8 cellular contexts compared by ENCODE assay signal in genomic region chr9:6757132-6757987, GRCh38. TPM values are rescaled to one million over a fixed set of nuclear protein-coding genes. Genes with fewer than 3 reads are reported as not detected.
DNase-seq lines count a peak whose midpoint lies in the region; ATAC-seq and TF ChIP-seq lines count a peak whose summit lies in the region.

TSS of gene KDM4C (plus strand) at chr9:6757973. CDS start at chr9:6792989, 35,016 bp downstream.

- no peak for TF ChIP-seq CTCF in OCI-LY1 (IDR thresholded peaks at IDR 0.05; ENCODE audit: low read length)

- H3K9ac ChIP-seq in HUES6 (ENCODE audit: low read length) = peak within 1 kb of the TSS; percentile 92
- H3K9ac ChIP-seq in OCI-LY1 (ENCODE audit: low read length) = peak within 1 kb of the TSS; percentile 75

- no peaks in the 10 kb centered on the region for H3F3A ChIP-seq in OCI-LY1 (ENCODE audit: insufficient read depth, low read length)

- no peaks in the 10 kb centered on the region for H3K9me2 ChIP-seq in OCI-LY1 (ENCODE audit: low read depth, low read length)

- DNase-seq in D341Med (ENCODE audit: low spot score) (peak; percentile 80), activated T-cell treated with anti-CD3 and anti-CD28 coated beads for 4 hours (peak; percentile 90), epidermal melanocyte (ENCODE audit: insufficient read length, low spot score) (peak; percentile 94)
- DNase-seq in stimulated activated CD8-positive, alpha-beta memory T cell treated with anti-CD3 and anti-CD28 coated beads, Interleukin-2, amount 100 ng/mL, for 48 hours (ENCODE audit: low read depth in 2 of 2) = peak; percentile 88 to 91

- peaks cover 33% of the 10 kb centered on the region for H3K79me2 ChIP-seq in OCI-LY1 (ENCODE audit: insufficient read depth, low read length)

- peak within 1 kb of the TSS; percentile 86 for H3K4me3 ChIP-seq in HUES6 (ENCODE audit: low read depth, low read length)
- H3K4me3 ChIP-seq in OCI-LY1 (ENCODE audit: low read depth, low read length, poor library complexity, severe bottlenecking) = peak within 1 kb of the TSS; percentile 78
- peak within 1 kb of the TSS; percentile 96 for H3K4me3 ChIP-seq in mononuclear cell (ENCODE audit: low read length)

- H3K27me3 ChIP-seq in HUES6 (ENCODE audit: control insufficient read depth, insufficient read depth, low read length) (no peaks in the 10 kb centered on the region), OCI-LY1 (ENCODE audit: insufficient read depth, low read length) (no peaks in the 10 kb centered on the region), mononuclear cell (ENCODE audit: insufficient read depth, low read length) (no peaks in the 10 kb centered on the region)

- H3K9me3 ChIP-seq in HUES6 (ENCODE audit: control insufficient read depth, insufficient read depth, low read depth, low read length) (no peaks in the 10 kb centered on the region), OCI-LY1 (ENCODE audit: low read length) (no peaks in the 10 kb centered on the region), mononuclear cell (ENCODE audit: low read depth, low read length) (no peaks in the 10 kb centered on the region)

- H3K27ac ChIP-seq in HUES6 (ENCODE audit: low read depth, low read length) (peak within 1 kb of the TSS; percentile 84), OCI-LY1 (ENCODE audit: low read depth, low read length, poor library complexity, severe bottlenecking) (peak within 1 kb of the TSS; percentile 87)

- H2AFZ ChIP-seq in OCI-LY1 (ENCODE audit: low read length) = no peak within 1 kb of the TSS

- peak; percentile 77 for ATAC-seq in GM21447 (IDR thresholded peaks at IDR 0.05; ENCODE audit: unreplicated experiment)

- peak within 1 kb of the TSS; percentile 61 for H3K4me2 ChIP-seq in OCI-LY1 (ENCODE audit: low read length)

- H3K36me3 ChIP-seq in HUES6 (ENCODE audit: control insufficient read depth, insufficient read depth, low read length) (no peaks in the 10 kb centered on the region), OCI-LY1 (ENCODE audit: insufficient read depth, low read length) (no peaks in the 10 kb centered on the region)

- H3K4me1 ChIP-seq in HUES6 (ENCODE audit: control insufficient read depth, insufficient read depth, low read length) (peaks cover 10% of the 10 kb centered on the region), OCI-LY1 (ENCODE audit: insufficient read depth, low read length, severe bottlenecking) (peaks cover 22% of the 10 kb centered on the region), mononuclear cell (ENCODE audit: insufficient read depth, low read length) (peaks cover 22% of the 10 kb centered on the region)

- no peaks in the 10 kb centered on the region for H4K20me1 ChIP-seq in OCI-LY1 (ENCODE audit: insufficient read depth, low read length)

RNA-seq across cellular contexts. Expression of gene KDM4C, which starts in this region (rescaled TPM):
- total RNA-seq in mononuclear cell = 78.6 TPM

Comparison
In these comparisons a context has a peak if more than half of its experiments do, and no peak if none do; other contexts are left out.
1. Peak in every context shown above with its lines: DNase-seq, ATAC-seq, H3K4me3 ChIP-seq and H3K27ac ChIP-seq.